ENCODE assay signal across 23 cellular contexts in the genomic region with DNA sequence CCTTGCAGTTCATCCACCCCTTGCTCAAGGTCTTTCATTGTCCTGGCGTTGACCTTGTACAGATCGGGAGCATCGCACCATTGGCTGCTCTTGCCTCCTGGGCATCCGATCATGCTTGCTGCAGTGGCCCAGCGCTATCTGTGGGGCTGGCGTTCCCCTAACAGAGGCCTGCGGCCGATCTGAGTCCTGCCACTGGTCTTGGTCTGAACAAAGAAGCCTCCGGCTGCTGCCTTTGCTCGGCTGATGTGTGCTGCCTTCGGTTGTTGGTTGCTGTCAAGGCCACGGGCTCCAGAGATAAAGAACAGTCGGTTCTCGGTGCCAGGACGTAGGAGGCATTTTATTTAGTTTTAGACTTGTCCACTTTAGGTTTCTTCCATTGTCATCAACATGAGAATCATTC.
"Had no signal": no experiment of that assay in that cellular context is flagged by ENCODE, and none has a peak within 500 bp of the region (broad histone marks: within the 10 kb centered on the region; RNA-seq: fewer than 3 reads in every experiment).

No MANE protein-coding gene starts in this region.

- H3K27me3 Mint-ChIP-seq: activated CD4-positive, alpha-beta memory T cell treated with anti-CD3 and anti-CD28 coated beads for 36 hours; activated CD4-positive, alpha-beta T cell treated with anti-CD3 and anti-CD28 coated beads, Interleukin-2, amount 10 ng/mL, durations not matched to agents 7 days and 5 days; activated naive CD8-positive, alpha-beta T cell had no signal

- H3K27me3 ChIP-seq: MG63, Peyer's patch had no signal

- H3K4me3 Mint-ChIP-seq: activated CD4-positive, alpha-beta memory T cell treated with anti-CD3 and anti-CD28 coated beads for 36 hours; activated CD4-positive, alpha-beta T cell treated with anti-CD3 and anti-CD28 coated beads, Interleukin-2, amount 10 ng/mL, durations not matched to agents 7 days and 5 days; activated naive CD8-positive, alpha-beta T cell; activated T-cell treated with anti-CD3 and anti-CD28 coated beads, Interleukin-2, amount 50 U/mL, for 4 hours had no signal

- H3K4me3 ChIP-seq: MG63, Peyer's patch had no signal

- H3K27ac ChIP-seq: Peyer's patch, RWPE1 had no signal

- ATAC-seq: activated T-cell treated with anti-CD3 and anti-CD28 coated beads, Interleukin-2, amount 50 U/mL, for 4 hours had no signal

- H3K9me3 ChIP-seq: MG63, Peyer's patch had no signal

- FAIRE-seq: TTC549 had no signal

- H3K9me3 Mint-ChIP-seq: activated CD4-positive, alpha-beta memory T cell treated with anti-CD3 and anti-CD28 coated beads for 36 hours; activated CD4-positive, alpha-beta T cell treated with anti-CD3 and anti-CD28 coated beads, Interleukin-2, amount 10 ng/mL, durations not matched to agents 7 days and 5 days; activated T-cell treated with anti-CD3 and anti-CD28 coated beads, Interleukin-2, amount 50 U/mL, for 4 hours had no signal

- H3K27ac Mint-ChIP-seq: activated CD4-positive, alpha-beta memory T cell treated with anti-CD3 and anti-CD28 coated beads for 36 hours; activated CD4-positive, alpha-beta T cell treated with anti-CD3 and anti-CD28 coated beads, Interleukin-2, amount 10 ng/mL, durations not matched to agents 7 days and 5 days; activated naive CD8-positive, alpha-beta T cell had no signal

- H3K4me1 ChIP-seq: Peyer's patch had no signal

- DNase-seq: activated CD4-positive, alpha-beta memory T cell treated with anti-CD3 and anti-CD28 coated beads for 36 hours; activated CD4-positive, alpha-beta T cell treated with anti-CD3 and anti-CD28 coated beads, Interleukin-2, amount 10 ng/mL, durations not matched to agents 7 days and 5 days; activated CD4-positive, CD25-positive, alpha-beta regulatory T cell; activated CD8-positive, alpha-beta memory T cell treated with anti-CD3 and anti-CD28 coated beads for 24 hours; activated effector memory CD4-positive, alpha-beta T cell treated with anti-CD3 and anti-CD28 coated beads, Interleukin-2, amount 50 U/mL, for 16 hours; activated naive CD4-positive, alpha-beta T cell treated with Interleukin-2 at 50 U/mL for 16 hours; activated T-cell treated with anti-CD3 and anti-CD28 coated beads, Interleukin-2, amount 50 U/mL, for 4 hours; anterior cingulate cortex; MG63; MV-4-11; NCI-H1105; NCI-H1436 treated with DMSO at 0.1 percent for 48 hours; NCI-H187 treated with DMSO at 0.1 percent for 48 hours; NCI-H2081 treated with DMSO at 0.1 percent for 48 hours; NCI-H446; NCI-H524; Peyer's patch; SHP77 treated with DMSO at 0.1 percent for 48 hours; T-helper 2 cell; T1000 had no signal
